ENCODE assay signal across 10 cellular contexts in genomic region chr6:44086931-44087574, GRCh38. TPM values are rescaled to one million over a fixed set of nuclear protein-coding genes. Genes with fewer than 3 reads are reported as not detected.
DNase-seq lines count a peak whose midpoint lies in the region; ATAC-seq and TF ChIP-seq lines count a peak whose summit lies in the region.
"Had no signal": no experiment of that assay in that cellular context is flagged by ENCODE, and none has a peak within 500 bp of the region (broad histone marks: within the 10 kb centered on the region; RNA-seq: fewer than 3 reads in every experiment).

No MANE protein-coding gene starts in this region.

- ATAC-seq in upper lobe of left lung (ENCODE audit: low FRiP score in 2 of 2): peak in 1 of 2 donors; percentile 43
- no peak for ATAC-seq in naive thymus-derived CD4-positive, alpha-beta T cell

- no peaks in the 10 kb centered on the region for H4K20me1 ChIP-seq in mammary epithelial cell (ENCODE audit: insufficient read depth, low read length)

- H3K4me3 ChIP-seq in mammary epithelial cell (replicated peaks in 1 of 3; ENCODE audit: insufficient read depth in 1 of 3, low read depth in 2 of 3, low read length in 3 of 3): no peak overlapping the region
- no peak overlapping the region for H3K4me3 ChIP-seq in kidney epithelial cell (ENCODE audit: low read depth, low read length)
- H3K4me3 ChIP-seq in upper lobe of left lung: no peak overlapping the region
- no peak overlapping the region for H3K4me3 ChIP-seq in naive thymus-derived CD4-positive, alpha-beta T cell (ENCODE audit: low read length)
- H3K4me3 ChIP-seq: ascending aorta had no signal

- BruUV-seq in MCF 10A (replicated peaks; lab: Mats Ljungman, UMichigan) (no TSS peak), mammary epithelial cell (replicated peaks; lab: Mats Ljungman, UMichigan) (no TSS peak)

- no peak overlapping the region for H3K27ac Mint-ChIP-seq in MCF 10A (ENCODE audit: low read depth, unreplicated experiment)
- H3K27ac Mint-ChIP-seq in naive thymus-derived CD4-positive, alpha-beta T cell: no peak overlapping the region

- dilution Hi-C loops in mammary epithelial cell (cut with HindIII; ENCODE audit: low sequenced_read_pairs): no loop called here

- in situ Hi-C loops in mammary epithelial cell (cut with MboI; ENCODE audit: low sequenced_read_pairs in 2 of 2) (loop anchor here in 1 of 2 donors (25.0 kb wide), 1 partner anchor 150 kb away; the partner anchor contains the start of gene HSP90AB1), KBM-7 (cut with MboI; ENCODE audit: low pct_unique_long_range_greater_than_20kb, low sequenced_read_pairs) (no loop called here)

- H3K27me3 ChIP-seq in mammary epithelial cell (ENCODE audit: insufficient read depth, low read length) (no peaks in the 10 kb centered on the region), kidney epithelial cell (ENCODE audit: control insufficient read depth, insufficient read depth, low read length) (no peaks in the 10 kb centered on the region), upper lobe of left lung (no peaks in the 10 kb centered on the region)
- H3K27me3 ChIP-seq in naive thymus-derived CD4-positive, alpha-beta T cell (ENCODE audit: control insufficient read depth in 2 of 2, insufficient read depth in 2 of 2, low read length in 2 of 2): no peaks in the 10 kb centered on the region
- H3K27me3 ChIP-seq: ascending aorta had no signal

- H2AFZ ChIP-seq in mammary epithelial cell (ENCODE audit: low read depth, low read length): no peak overlapping the region

- no peaks in the 10 kb centered on the region for H3K27me3 Mint-ChIP-seq in MCF 10A (ENCODE audit: insufficient read depth, unreplicated experiment)
- H3K27me3 Mint-ChIP-seq in naive thymus-derived CD4-positive, alpha-beta T cell: no peaks in the 10 kb centered on the region

- no peaks in the 10 kb centered on the region for H3K9me3 ChIP-seq in mammary epithelial cell (replicated peaks; ENCODE audit: insufficient read depth, low read length)
- H3K9me3 ChIP-seq in upper lobe of left lung: no peaks in the 10 kb centered on the region
- no peaks in the 10 kb centered on the region for H3K9me3 ChIP-seq in naive thymus-derived CD4-positive, alpha-beta T cell (ENCODE audit: control insufficient read depth in 2 of 3, low read length in 3 of 3)
- H3K9me3 ChIP-seq: ascending aorta had no signal

- H3K36me3 ChIP-seq in mammary epithelial cell (ENCODE audit: insufficient read depth, low read length) (no peaks in the 10 kb centered on the region), kidney epithelial cell (ENCODE audit: control insufficient read depth, insufficient read depth, low read length) (no peaks in the 10 kb centered on the region), upper lobe of left lung (peaks cover 0 to 10% (median 4%) of the 10 kb centered on the region in 4 donors)
- H3K36me3 ChIP-seq in naive thymus-derived CD4-positive, alpha-beta T cell (ENCODE audit: control insufficient read depth in 2 of 3, insufficient read depth in 3 of 3, low read length in 3 of 3): no peaks in the 10 kb centered on the region
- H3K36me3 ChIP-seq: ascending aorta had no signal

- intact Hi-C loops in MCF 10A (cut with micrococcal nuclease): no loop called here
- intact Hi-C loops in mammary epithelial cell (cut with micrococcal nuclease): no loop called here
- intact Hi-C loops in naive thymus-derived CD4-positive, alpha-beta T cell (cut with micrococcal nuclease): no loop called here

- CTCF ChIA-PET in MCF 10A (lab: Yijun Ruan, JAX): interaction anchor here (0.8 to 12.0 kb wide), 6 partner anchors 8 to 420 kb away, joined by 3 to 237 read pairs (median 7); partner anchors contain the start of gene VEGFA
- CTCF ChIA-PET in mammary epithelial cell (lab: Charles Lee; ENCODE audit: low non-redundant PET): interaction anchor here (0.6 to 0.7 kb wide), 2 partner anchors 9 to 147 kb away, joined by 3 to 8 read pairs; no protein-coding TSS in a partner anchor
- CTCF ChIA-PET in naive thymus-derived CD4-positive, alpha-beta T cell (lab: Charles Lee): interaction anchor here (0.9 kb wide), 1 partner anchor 543 kb away, joined by 3 read pairs; no protein-coding TSS in a partner anchor

- POLR2A ChIA-PET in MCF 10A (lab: Yijun Ruan, JAX): interaction anchor here (0.7 to 0.8 kb wide), 2 partner anchors 10 to 314 kb away, joined by 3 to 4 read pairs; no protein-coding TSS in a partner anchor
- POLR2A ChIA-PET in naive thymus-derived CD4-positive, alpha-beta T cell (lab: Charles Lee): no interaction called here

- H3K4me1 ChIP-seq in mammary epithelial cell (ENCODE audit: insufficient read depth, low read length) (peaks cover 16% of the 10 kb centered on the region), upper lobe of left lung (peaks cover 0 to 8% (median 3%) of the 10 kb centered on the region in 4 donors)
- no peaks in the 10 kb centered on the region for H3K4me1 ChIP-seq in naive thymus-derived CD4-positive, alpha-beta T cell (ENCODE audit: control insufficient read depth in 2 of 2, insufficient read depth in 2 of 2, low read length in 2 of 2)
- H3K4me1 ChIP-seq: ascending aorta had no signal

- 57% methylated on average over 8 of the region's 9 CpGs for WGBS in mammary epithelial cell (ENCODE audit: low coverage, missing lambda C conversion rate)
- 70 to 81% methylated on average over 8 to 9 of the region's 9 CpGs for WGBS in upper lobe of left lung, 2 donors

- TF ChIP-seq EP300 in upper lobe of left lung (IDR thresholded peaks at IDR 0.05): no peak

- TF ChIP-seq POLR2A in upper lobe of left lung (IDR thresholded peaks at IDR 0.05): no peak

- TF ChIP-seq CTCF in MCF 10A (IDR thresholded peaks at IDR 0.05; ENCODE audit: unreplicated experiment): no peak
- TF ChIP-seq CTCF in mammary epithelial cell (conservative IDR thresholded peaks at IDR 0.05 in 1 of 2, IDR thresholded peaks at IDR 0.05 in 1 of 2; ENCODE audit: extremely low read depth in 1 of 2, insufficient read depth in 1 of 2, low read depth in 1 of 2, low read length in 2 of 2): no peak
- peak; percentile 23 for TF ChIP-seq CTCF in kidney epithelial cell (IDR thresholded peaks at IDR 0.05; ENCODE audit: insufficient read depth, low read length, poor library complexity, severe bottlenecking)
- no peak for TF ChIP-seq CTCF in upper lobe of left lung (IDR thresholded peaks at IDR 0.05)

- no peaks in the 10 kb centered on the region for H3K36me3 Mint-ChIP-seq in MCF 10A (ENCODE audit: insufficient read depth, unreplicated experiment)
- H3K36me3 Mint-ChIP-seq in naive thymus-derived CD4-positive, alpha-beta T cell: peaks cover 0 to 6% (median 0%) of the 10 kb centered on the region in 5 donors

- H3K27ac ChIP-seq in mammary epithelial cell (ENCODE audit: insufficient read depth, low read depth, low read length): no peak overlapping the region
- H3K27ac ChIP-seq in upper lobe of left lung: no peak overlapping the region
- H3K27ac ChIP-seq in naive thymus-derived CD4-positive, alpha-beta T cell (ENCODE audit: low read depth, low read length): no peak overlapping the region
- H3K27ac ChIP-seq: ascending aorta had no signal

- no peak overlapping the region for H3K9ac ChIP-seq in mammary epithelial cell (ENCODE audit: insufficient read depth, low read length)

- no peaks in the 10 kb centered on the region for H3K79me2 ChIP-seq in mammary epithelial cell (ENCODE audit: insufficient read depth, low read length)

- H3K4me2 ChIP-seq in mammary epithelial cell (ENCODE audit: insufficient read depth, low read depth, low read length): no peak overlapping the region

- no peaks in the 10 kb centered on the region for H3K4me1 Mint-ChIP-seq in MCF 10A (ENCODE audit: insufficient read depth, unreplicated experiment)
- H3K4me1 Mint-ChIP-seq in naive thymus-derived CD4-positive, alpha-beta T cell: peaks cover 0 to 3% (median 0%) of the 10 kb centered on the region in 7 donors

- DNase-seq in MCF 10A (ENCODE audit: unreplicated experiment) (peak; percentile 48), mammary epithelial cell (no peak), amniotic epithelial cell (ENCODE audit: low read depth) (peak; percentile 56), kidney epithelial cell (ENCODE audit: low read depth) (no peak), upper lobe of left lung (peak; percentile 73 to 85), LoVo (ENCODE audit: low spot score) (no peak), KBM-7 (no peak)
- DNase-seq in naive thymus-derived CD4-positive, alpha-beta T cell: no peak
- DNase-seq: NCI-H1694 treated with DMSO at 0.1 percent for 48 hours had no signal

- no peaks in the 10 kb centered on the region for H3K9me3 Mint-ChIP-seq in MCF 10A (ENCODE audit: unreplicated experiment)
- H3K9me3 Mint-ChIP-seq in naive thymus-derived CD4-positive, alpha-beta T cell: peaks cover 0 to 1% (median 0%) of the 10 kb centered on the region in 11 donors

- no peak overlapping the region for H3K4me3 Mint-ChIP-seq in MCF 10A (ENCODE audit: unreplicated experiment)
- no peak overlapping the region for H3K4me3 Mint-ChIP-seq in naive thymus-derived CD4-positive, alpha-beta T cell

RNA-seq across cellular contexts. Expression of gene MRPL14, which starts 40.2 kb away (rescaled TPM):
- 47.6 and 66.8 TPM in 2 replicates for total RNA-seq in MCF 10A (2022)
- 10 to 100 TPM; 57.2 to 82.0 TPM for total RNA-seq in mammary epithelial cell
- 110 TPM for polyA plus RNA-seq in mammary epithelial cell
- polyA minus RNA-seq in mammary epithelial cell: 56.3 TPM
- total RNA-seq in kidney epithelial cell: 85.9 and 98.5 TPM in 2 replicates
- 100 to 1,000 TPM in 3 of 6 donors, 10 to 100 TPM in 3; 89.1 to 164 (median 97.7) TPM for total RNA-seq in upper lobe of left lung
- 10 to 100 TPM; 12.6 to 58.3 (median 15.8) TPM for total RNA-seq in naive thymus-derived CD4-positive, alpha-beta T cell
- 10 to 100 TPM; 71.4 to 77.9 TPM for polyA plus RNA-seq in naive thymus-derived CD4-positive, alpha-beta T cell

RNA-seq across cellular contexts. Expression of gene TMEM63B, which starts 40.3 kb away (rescaled TPM):
- 22.3 and 22.6 TPM in 2 replicates for total RNA-seq in MCF 10A (2022)
- 100 to 1,000 TPM; 121 to 182 TPM for total RNA-seq in mammary epithelial cell
- polyA plus RNA-seq in mammary epithelial cell: 141 TPM
- polyA minus RNA-seq in mammary epithelial cell: 256 TPM
- 59.3 and 61.8 TPM in 2 replicates for total RNA-seq in kidney epithelial cell
- 100 to 1,000 TPM in 4 of 6 donors, 10 to 100 TPM in 2; 89.8 to 198 (median 128) TPM for total RNA-seq in upper lobe of left lung
- total RNA-seq in naive thymus-derived CD4-positive, alpha-beta T cell: 10 to 100 TPM; 16.2 to 21.4 (median 18.1) TPM
- 1 to 10 TPM in 1 of 2 donors, under 1 TPM in 1; 0.18 to 1.7 TPM for polyA plus RNA-seq in naive thymus-derived CD4-positive, alpha-beta T cell

Comparison
In these comparisons a context has a peak if more than half of its experiments do, and no peak if none do; other contexts are left out.
1. DNase-seq: peak in MCF 10A (single experiment), amniotic epithelial cell (single experiment) and upper lobe of left lung (2 of 2); none in mammary epithelial cell (single experiment), kidney epithelial cell (single experiment), LoVo (single experiment), naive thymus-derived CD4-positive, alpha-beta T cell (0 of 9) and KBM-7 (single experiment).